15 cellular contexts compared by ENCODE assay signal in genomic region chr9:127872492-127873222, GRCh38.
"Had no signal": no experiment of that assay in that cellular context is flagged by ENCODE, and none has a peak within 500 bp of the region (broad histone marks: within the 10 kb centered on the region; RNA-seq: fewer than 3 reads in every experiment).

No MANE protein-coding gene starts in this region.

- DNase-seq: activated gamma-delta T cell treated with Interleukin-2 at 50 U/mL for 16 hours; activated naive CD8-positive, alpha-beta T cell treated with anti-CD3 and anti-CD28 coated beads, Interleukin-2, amount 10 ng/mL, durations not matched to agents 7 days and 5 days; activated T-cell treated with anti-CD3 and anti-CD28 coated beads, Interleukin-2, amount 50 U/mL, for 24 hours; effector CD4-positive, alpha-beta T cell; foreskin melanocyte; heart right ventricle; islet precursor cell; stimulated activated CD4-positive, alpha-beta T cell treated with anti-CD3 and anti-CD28 coated beads, Interleukin-4, amount 100 ng/mL, for 1 hour; stimulated activated CD8-positive, alpha-beta memory T cell treated with anti-CD3 and anti-CD28 coated beads, Interleukin-4, amount 100 ng/mL, for 48 hours; SW 1271 had no signal

- H3K27me3 Mint-ChIP-seq: activated naive CD8-positive, alpha-beta T cell treated with anti-CD3 and anti-CD28 coated beads, Interleukin-2, amount 10 ng/mL, durations not matched to agents 7 days and 5 days; stimulated activated naive CD8-positive, alpha-beta T cell treated with anti-CD3 and anti-CD28 coated beads, Interleukin-15, Interleukin-2, amounts not matched to agents 100 ng/mL and 50 ng/mL, for 24 hours had no signal

- H3K4me3 Mint-ChIP-seq: activated naive CD8-positive, alpha-beta T cell treated with anti-CD3 and anti-CD28 coated beads, Interleukin-2, amount 10 ng/mL, durations not matched to agents 7 days and 5 days; activated T-cell treated with anti-CD3 and anti-CD28 coated beads, Interleukin-2, amount 50 U/mL, for 24 hours; mesothelial cell of epicardium; stimulated activated naive CD8-positive, alpha-beta T cell treated with anti-CD3 and anti-CD28 coated beads, Interleukin-15, Interleukin-2, amounts not matched to agents 100 ng/mL and 50 ng/mL, for 24 hours; T-helper 2 cell treated with Interferon-gamma antibody and Interleukin-4, amounts not matched to agents 5 μg/mL and 100 μg/mL, for 36 hours had no signal

- H3K27ac Mint-ChIP-seq: activated naive CD8-positive, alpha-beta T cell treated with anti-CD3 and anti-CD28 coated beads, Interleukin-2, amount 10 ng/mL, durations not matched to agents 7 days and 5 days; activated T-cell treated with anti-CD3 and anti-CD28 coated beads, Interleukin-2, amount 50 U/mL, for 24 hours; mesothelial cell of epicardium; stimulated activated naive CD8-positive, alpha-beta T cell treated with anti-CD3 and anti-CD28 coated beads, Interleukin-15, Interleukin-2, amounts not matched to agents 100 ng/mL and 50 ng/mL, for 24 hours; T-helper 2 cell treated with Interferon-gamma antibody and Interleukin-4, amounts not matched to agents 5 μg/mL and 100 μg/mL, for 36 hours had no signal

- H3K9me3 Mint-ChIP-seq: activated naive CD8-positive, alpha-beta T cell treated with anti-CD3 and anti-CD28 coated beads, Interleukin-2, amount 10 ng/mL, durations not matched to agents 7 days and 5 days; activated T-cell treated with anti-CD3 and anti-CD28 coated beads, Interleukin-2, amount 50 U/mL, for 24 hours; mesothelial cell of epicardium; stimulated activated naive CD8-positive, alpha-beta T cell treated with anti-CD3 and anti-CD28 coated beads, Interleukin-15, Interleukin-2, amounts not matched to agents 100 ng/mL and 50 ng/mL, for 24 hours; T-helper 2 cell treated with Interferon-gamma antibody and Interleukin-4, amounts not matched to agents 5 μg/mL and 100 μg/mL, for 36 hours had no signal

- H3K4me1 Mint-ChIP-seq: activated naive CD8-positive, alpha-beta T cell treated with anti-CD3 and anti-CD28 coated beads, Interleukin-2, amount 10 ng/mL, durations not matched to agents 7 days and 5 days had no signal

- ATAC-seq: activated CD4-positive, CD25-positive, alpha-beta regulatory T cell treated with anti-CD3 and anti-CD28 coated beads, Interleukin-2, amount 50 U/mL, for 24 hours; heart right ventricle had no signal

- H3K27me3 ChIP-seq: SJSA1 had no signal

- H3K27ac ChIP-seq: SJSA1 had no signal

- H3K9me3 ChIP-seq: heart right ventricle, SJSA1 had no signal

- H3K4me3 ChIP-seq: SJSA1 had no signal

- H3K36me3 Mint-ChIP-seq: activated naive CD8-positive, alpha-beta T cell treated with anti-CD3 and anti-CD28 coated beads, Interleukin-2, amount 10 ng/mL, durations not matched to agents 7 days and 5 days had no signal
